Comparison of ENCODE assay signal across 21 cellular contexts in genomic region chr4:163694385-163694784, GRCh38.
A peak's percentile ranks its signal among the peaks of the same experiment; 100 is the strongest.
DNase-seq lines count a peak whose midpoint lies in the region; ATAC-seq, FAIRE-seq and TF ChIP-seq lines count a peak whose summit lies in the region.
"Had no signal": no experiment of that assay in that cellular context is flagged by ENCODE, and none has a peak within 500 bp of the region (broad histone marks: within the 10 kb centered on the region; RNA-seq: fewer than 3 reads in every experiment).

No MANE protein-coding gene starts in this region.

- H3K27ac Mint-ChIP-seq in WTC11: no peak overlapping the region
- H3K27ac Mint-ChIP-seq: activated B cell treated with CpG ODN at 0.5 μM for 24 hours; activated T-helper 2 cell treated with anti-CD3 and anti-CD28 coated beads, Interferon-gamma antibody, Interleukin-2, Interleukin-4, amounts not matched to agents 10 μg/mL and 5 μg/mL and 100 μg/mL, durations not matched to agents 14 hours and 24 hours and 36 hours; T-cell had no signal

- DNase-seq in HT1080 (ENCODE audit: low read depth) (peak; percentile 88), WTC11 (ENCODE audit: low spot score) (no peak), fibroblast of villous mesenchyme (ENCODE audit: low read depth) (peak; percentile 22), urothelium cell line (ENCODE audit: low spot score) (peak; percentile 29), germinal center (ENCODE audit: low spot score) (no peak), GM19238 (ENCODE audit: insufficient read length, low spot score) (no peak)
- DNase-seq: activated B cell treated with CpG ODN at 0.5 μM for 24 hours; adrenal gland; DMS153; erythroblast; hypothalamus; KG1; NCI-H82; stimulated activated CD4-positive, alpha-beta T cell treated with anti-CD3 and anti-CD28 coated beads, Interleukin-4, amount 100 ng/mL, for 4 hours; T-cell; thyroid gland had no signal

- TF ChIP-seq CTCF in WTC11 (IDR thresholded peaks at IDR 0.05): no peak
- TF ChIP-seq CTCF in fibroblast of villous mesenchyme (IDR thresholded peaks at IDR 0.05; ENCODE audit: insufficient read depth, low read depth, low read length): no peak

- CTCF ChIA-PET in WTC11 (lab: Charles Lee): interaction anchor here (1.0 kb wide), 1 partner anchor 13 kb away, joined by 3 read pairs; no protein-coding TSS in a partner anchor

- POLR2A ChIA-PET in WTC11 (lab: Charles Lee): interaction anchor here (0.6 kb wide), 1 partner anchor 16 kb away, joined by 3 read pairs; no protein-coding TSS in a partner anchor

- H3K9me3 Mint-ChIP-seq in WTC11: peaks cover 14% of the 10 kb centered on the region
- H3K9me3 Mint-ChIP-seq: activated T-helper 2 cell treated with anti-CD3 and anti-CD28 coated beads, Interferon-gamma antibody, Interleukin-2, Interleukin-4, amounts not matched to agents 10 μg/mL and 5 μg/mL and 100 μg/mL, durations not matched to agents 14 hours and 24 hours and 36 hours; T-cell had no signal

- FAIRE-seq in urothelium cell line (lab: Jason Lieb, UNC): no peak
- FAIRE-seq: colon had no signal

- no peaks in the 10 kb centered on the region; the same call in none of the 2 replicates for H3K36me3 Mint-ChIP-seq in WTC11
- H3K36me3 Mint-ChIP-seq: T-cell had no signal

- ATAC-seq in WTC11 (peak; percentile 48; the same call in 1 of the 2 replicates), GM21576 (IDR thresholded peaks at IDR 0.05; ENCODE audit: unreplicated experiment) (no peak)
- ATAC-seq: left lobe of liver, T-cell had no signal

- no peaks in the 10 kb centered on the region for H3K4me1 Mint-ChIP-seq in WTC11
- H3K4me1 Mint-ChIP-seq: activated B cell treated with CpG ODN at 0.5 μM for 24 hours, T-cell had no signal

- H3K27me3 Mint-ChIP-seq in WTC11 (ENCODE audit: low read depth): no peaks in the 10 kb centered on the region

- H3K4me3 ChIP-seq in fibroblast of villous mesenchyme (ENCODE audit: low read depth, low read length): no peak overlapping the region
- H3K4me3 ChIP-seq: adrenal gland; BLaER1 treated with 17β-estradiol and CSF1 and Interleukin-3, amounts not matched to agents 10 nM and 100 nM; thyroid gland had no signal

- no peak overlapping the region for H3K4me3 Mint-ChIP-seq in WTC11
- H3K4me3 Mint-ChIP-seq: activated B cell treated with CpG ODN at 0.5 μM for 24 hours, T-cell had no signal

TF ChIP-seq in WTC11, 78 proteins besides CTCF, POLR2A, EP300 and RAD21:
- TF ChIP-seq IRF2 (CRISPR knock-in tag; IDR thresholded peaks at IDR 0.05; ENCODE audit: borderline replicate concordance, low read depth) (no peak), SP1 (CRISPR knock-in tag; conservative IDR thresholded peaks at IDR 0.05) (no peak), STAT6 (CRISPR knock-in tag; conservative IDR thresholded peaks at IDR 0.05; ENCODE audit: low read depth) (no peak), ZNF219 (CRISPR knock-in tag; IDR thresholded peaks at IDR 0.05; ENCODE audit: borderline replicate concordance) (no peak), MYBL2 (CRISPR knock-in tag; IDR thresholded peaks at IDR 0.05) (no peak), ZNF416 (CRISPR knock-in tag; IDR thresholded peaks at IDR 0.05) (no peak), CREB1 (CRISPR knock-in tag; IDR thresholded peaks at IDR 0.05) (no peak), EMX1 (CRISPR knock-in tag; IDR thresholded peaks at IDR 0.05) (no peak), ATF2 (CRISPR knock-in tag; IDR thresholded peaks at IDR 0.05; ENCODE audit: borderline replicate concordance, low read depth) (no peak), ZBTB43 (CRISPR knock-in tag; IDR thresholded peaks at IDR 0.05) (no peak), TEAD1 (CRISPR knock-in tag; IDR thresholded peaks at IDR 0.05) (no peak), ZNF263 (CRISPR knock-in tag; IDR thresholded peaks at IDR 0.05; ENCODE audit: low read depth) (no peak), ZNF671 (CRISPR knock-in tag; IDR thresholded peaks at IDR 0.05) (no peak), CREM (CRISPR knock-in tag; IDR thresholded peaks at IDR 0.05) (no peak), ZNF232 (CRISPR knock-in tag; IDR thresholded peaks at IDR 0.05) (no peak), ELF4 (CRISPR knock-in tag; IDR thresholded peaks at IDR 0.05; ENCODE audit: low read depth) (no peak), SMAD3 (CRISPR knock-in tag; IDR thresholded peaks at IDR 0.05; ENCODE audit: borderline replicate concordance) (no peak), PRDM15 (CRISPR knock-in tag; IDR thresholded peaks at IDR 0.05) (no peak)

Comparison
In these comparisons a context has a peak if more than half of its experiments do, and no peak if none do; other contexts are left out.
1. DNase-seq: peak in HT1080 (single experiment), fibroblast of villous mesenchyme (single experiment) and urothelium cell line (single experiment); none in WTC11 (single experiment), germinal center (single experiment) and GM19238 (single experiment).